ENCODE assay signal across 7 cellular contexts in genomic region chr7:142487565-142487964, GRCh38.
DNase-seq lines count a peak whose midpoint lies in the region; ATAC-seq, FAIRE-seq and TF ChIP-seq lines count a peak whose summit lies in the region.
"Not testable (repeated sequence)": the region's sequence is repeated elsewhere in the genome, so short reads cannot be mapped to it uniquely, and the experiment has no call there.

No MANE protein-coding gene starts in this region.

- H3K27me3 ChIP-seq in Loucy (ENCODE audit: insufficient read depth, low read length, poor library complexity, severe bottlenecking); astrocyte (ENCODE audit: insufficient read depth, low read length): not testable (repeated sequence)

- not testable (repeated sequence) for H3K27ac ChIP-seq in OCI-LY7 (ENCODE audit: low read depth, low read length, poor library complexity, severe bottlenecking); astrocyte (ENCODE audit: low read depth, low read length)

- not testable (repeated sequence) for TF ChIP-seq POLR2A in GM12892 (IDR thresholded peaks at IDR 0.05; ENCODE audit: low read depth, low read length)

- ATAC-seq in GM19351 (IDR thresholded peaks at IDR 0.05; ENCODE audit: unreplicated experiment), result peak; percentile 39
- peak; percentile 68 for ATAC-seq in GM21576 (IDR thresholded peaks at IDR 0.05; ENCODE audit: unreplicated experiment)
- ATAC-seq in HG02884 (IDR thresholded peaks at IDR 0.05; ENCODE audit: unreplicated experiment), result peak; percentile 47

- H3K4me3 ChIP-seq in Loucy (ENCODE audit: low read length, poor library complexity, severe bottlenecking), result peak overlapping the region; percentile 51
- H3K4me3 ChIP-seq in OCI-LY7 (ENCODE audit: low read depth, low read length, poor library complexity, severe bottlenecking); astrocyte (ENCODE audit: insufficient read depth, low read depth, low read length): not testable (repeated sequence)

- not testable (repeated sequence) for H2AFZ ChIP-seq in Loucy (ENCODE audit: low read length); OCI-LY7 (ENCODE audit: low read length); astrocyte (ENCODE audit: low read depth, low read length)

- DNase-seq in GM12892 (ENCODE audit: insufficient read length); astrocyte (ENCODE audit: low read depth): not testable (repeated sequence)
- DNase-seq in OCI-LY7 (ENCODE audit: low spot score), result peak; percentile 55

- H3K4me1 Mint-ChIP-seq in astrocyte (ENCODE audit: low read depth, unreplicated experiment), result not testable (repeated sequence)

- not testable (repeated sequence) for H3F3A ChIP-seq in Loucy (ENCODE audit: low read depth)

- peaks cover 35% of the 10 kb centered on the region for H3K27me3 Mint-ChIP-seq in astrocyte (ENCODE audit: low read depth, unreplicated experiment)

- H4K20me1 ChIP-seq in Loucy (ENCODE audit: insufficient read depth, low read length, poor library complexity, severe bottlenecking); OCI-LY7 (ENCODE audit: insufficient read depth, low read length); astrocyte (ENCODE audit: insufficient read depth, low read length): not testable (repeated sequence)

- TF ChIP-seq CTCF in Loucy (conservative IDR thresholded peaks at IDR 0.05; ENCODE audit: low read length); OCI-LY7 (conservative IDR thresholded peaks at IDR 0.05; ENCODE audit: low read length); astrocyte (IDR thresholded peaks at IDR 0.05; ENCODE audit: insufficient read depth, low read depth, low read length): not testable (repeated sequence)

- not testable (repeated sequence) for H3K4me3 Mint-ChIP-seq in astrocyte (ENCODE audit: unreplicated experiment)

- intact Hi-C loops in OCI-LY7 (cut with micrococcal nuclease; ENCODE audit: unreplicated experiment), result not testable (repeated sequence)

- POLR2A ChIA-PET in OCI-LY7 (lab: Charles Lee), result not testable (repeated sequence)

- CTCF ChIA-PET in OCI-LY7 (lab: Charles Lee; ENCODE audit: unreplicated experiment), result not testable (repeated sequence)

- not testable (repeated sequence) for BruUV-seq in OCI-LY7 (replicated peaks; lab: Mats Ljungman, UMichigan)

- not testable (repeated sequence) for H3K36me3 ChIP-seq in Loucy (ENCODE audit: insufficient read depth, low read length); OCI-LY7 (ENCODE audit: insufficient read depth, low read length); astrocyte (ENCODE audit: insufficient read depth, low read length)

- peak; percentile 62 for FAIRE-seq in GM12892 (lab: Jason Lieb, UNC)
- not testable (repeated sequence) for FAIRE-seq in astrocyte (lab: Jason Lieb, UNC)

- H3K9me3 ChIP-seq in Loucy (ENCODE audit: insufficient read depth, low read depth, low read length); OCI-LY7 (ENCODE audit: low read length); astrocyte (ENCODE audit: insufficient read depth, low read depth, low read length): not testable (repeated sequence)

- H3K9me3 Mint-ChIP-seq in astrocyte (ENCODE audit: unreplicated experiment), result not testable (repeated sequence)

- H3K4me2 ChIP-seq in Loucy (ENCODE audit: low read depth, low read length, poor library complexity, severe bottlenecking), result peak overlapping the region; percentile 66
- peak overlapping the region; percentile 50 for H3K4me2 ChIP-seq in OCI-LY7 (ENCODE audit: low read length)
- not testable (repeated sequence) for H3K4me2 ChIP-seq in astrocyte (ENCODE audit: low read length)

- peak overlapping the region; percentile 74 for H3K9ac ChIP-seq in Loucy (ENCODE audit: low read depth, low read length, poor library complexity, severe bottlenecking)
- not testable (repeated sequence) for H3K9ac ChIP-seq in astrocyte (ENCODE audit: low read length)

- peaks cover 69% of the 10 kb centered on the region for H3K4me1 ChIP-seq in Loucy (ENCODE audit: insufficient read depth, low read length, poor library complexity, severe bottlenecking)
- H3K4me1 ChIP-seq in OCI-LY7 (ENCODE audit: insufficient read depth, low read length, poor library complexity, severe bottlenecking), result peaks cover 21% of the 10 kb centered on the region
- H3K4me1 ChIP-seq in astrocyte (ENCODE audit: insufficient read depth, low read length), result not testable (repeated sequence)

- peak overlapping the region; percentile 29 for H3K27ac Mint-ChIP-seq in astrocyte (ENCODE audit: unreplicated experiment)

- not testable (repeated sequence) for H3K9me2 ChIP-seq in Loucy (replicated peaks; ENCODE audit: low read depth, low read length); OCI-LY7 (ENCODE audit: insufficient read depth, low read length)

- H3K79me2 ChIP-seq in Loucy (ENCODE audit: insufficient read depth, low read length); OCI-LY7 (ENCODE audit: insufficient read depth, low read depth, low read length); astrocyte (ENCODE audit: insufficient read depth, low read length): not testable (repeated sequence)

- H3K36me3 Mint-ChIP-seq in astrocyte (ENCODE audit: low read depth, unreplicated experiment), result not testable (repeated sequence)
